10 cellular contexts compared by ENCODE assay signal in the genomic region with DNA sequence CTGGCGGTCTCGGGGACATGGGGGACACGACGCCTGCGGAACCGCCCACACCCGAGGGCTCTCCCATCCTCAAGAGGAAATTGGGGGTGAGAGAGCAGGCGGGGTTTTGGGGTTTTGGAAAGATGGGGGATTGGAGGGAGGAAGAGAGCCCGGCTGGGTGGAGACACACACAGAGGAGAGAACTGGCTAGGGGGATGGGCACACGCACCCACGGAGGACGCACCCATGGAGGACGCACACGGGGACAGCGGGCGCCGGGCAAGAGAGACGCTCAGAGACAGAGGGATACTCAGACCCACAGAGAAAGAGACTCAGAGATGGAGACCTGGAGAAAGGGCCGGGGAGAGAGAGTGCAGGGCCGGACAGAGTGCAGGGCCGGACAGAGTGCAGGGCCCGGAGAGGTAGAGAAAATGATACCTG. TPM values are rescaled to one million over a fixed set of nuclear protein-coding genes. Genes with fewer than 3 reads are reported as not detected.
A peak's percentile ranks its signal among the peaks of the same experiment; 100 is the strongest.
DNase-seq lines count a peak whose midpoint lies in the region; ATAC-seq and TF ChIP-seq lines count a peak whose summit lies in the region.
"Had no signal": no experiment of that assay in that cellular context is flagged by ENCODE, and none has a peak within 500 bp of the region (broad histone marks: within the 10 kb centered on the region; RNA-seq: fewer than 3 reads in every experiment).

No MANE protein-coding gene starts in this region.

- POLR2A ChIA-PET in A673 (lab: Charles Lee; ENCODE audit: low non-redundant PET), result no interaction called here
- POLR2A ChIA-PET in Caco-2 (lab: Charles Lee), result no interaction called here

- H3K4me1 Mint-ChIP-seq in Caco-2 (ENCODE audit: low read depth, unreplicated experiment) (peaks cover 6% of the 10 kb centered on the region), memory B cell (peaks cover 27% of the 10 kb centered on the region)
- H3K4me1 Mint-ChIP-seq in activated T-helper 1 cell treated with anti-CD3 and anti-CD28 coated beads, Interleukin-12 subunit alpha, Interleukin-12 subunit beta, Interleukin-2, Interleukin-4 antibody, amounts not matched to agents 30 ng/mL and 10 ng/mL and 1 ng/mL, durations not matched to agents 14 hours and 24 hours and 36 hours (ENCODE audit: low read depth), result peaks cover 21% of the 10 kb centered on the region

- CTCF ChIA-PET in A673 (lab: Charles Lee), result no interaction called here
- CTCF ChIA-PET in Caco-2 (lab: Charles Lee), result interaction anchor here (1.0 kb wide), 1 partner anchor 192 kb away, joined by 3 read pairs; the partner anchor contains the start of gene PSMD8

- H3K27ac Mint-ChIP-seq in Caco-2 (ENCODE audit: unreplicated experiment) (peak overlapping the region; percentile 47), memory B cell (no peak overlapping the region)
- no peak overlapping the region for H3K27ac Mint-ChIP-seq in activated T-helper 1 cell treated with anti-CD3 and anti-CD28 coated beads, Interleukin-12 subunit alpha, Interleukin-12 subunit beta, Interleukin-2, Interleukin-4 antibody, amounts not matched to agents 30 ng/mL and 10 ng/mL and 1 ng/mL, durations not matched to agents 14 hours and 24 hours and 36 hours

- H3K27me3 Mint-ChIP-seq in Caco-2 (ENCODE audit: insufficient read depth, unreplicated experiment) (peaks cover 15% of the 10 kb centered on the region), memory B cell (peaks cover 15% of the 10 kb centered on the region)
- peaks cover 39% of the 10 kb centered on the region for H3K27me3 Mint-ChIP-seq in activated T-helper 1 cell treated with anti-CD3 and anti-CD28 coated beads, Interleukin-12 subunit alpha, Interleukin-12 subunit beta, Interleukin-2, Interleukin-4 antibody, amounts not matched to agents 30 ng/mL and 10 ng/mL and 1 ng/mL, durations not matched to agents 14 hours and 24 hours and 36 hours (ENCODE audit: insufficient read depth)

- no peak for TF ChIP-seq CTCF in A673 (conservative IDR thresholded peaks at IDR 0.05; ENCODE audit: low read depth, low read length)
- no peak for TF ChIP-seq CTCF in Caco-2 (IDR thresholded peaks at IDR 0.05; ENCODE audit: insufficient read depth in 1 of 2, low read depth in 1 of 2, low read length in 1 of 2, severe bottlenecking in 1 of 2, unreplicated experiment in 1 of 2)

- H3K36me3 Mint-ChIP-seq in Caco-2 (ENCODE audit: insufficient read depth, unreplicated experiment) (no peaks in the 10 kb centered on the region), memory B cell (no peaks in the 10 kb centered on the region)
- H3K36me3 Mint-ChIP-seq in activated T-helper 1 cell treated with anti-CD3 and anti-CD28 coated beads, Interleukin-12 subunit alpha, Interleukin-12 subunit beta, Interleukin-2, Interleukin-4 antibody, amounts not matched to agents 30 ng/mL and 10 ng/mL and 1 ng/mL, durations not matched to agents 14 hours and 24 hours and 36 hours (ENCODE audit: low read depth), result peaks cover 4% of the 10 kb centered on the region

- H3K4me3 Mint-ChIP-seq in Caco-2 (ENCODE audit: unreplicated experiment), result peak overlapping the region; percentile 68
- peak overlapping the region; percentile 54 for H3K4me3 Mint-ChIP-seq in activated T-helper 1 cell treated with anti-CD3 and anti-CD28 coated beads, Interleukin-12 subunit alpha, Interleukin-12 subunit beta, Interleukin-2, Interleukin-4 antibody, amounts not matched to agents 30 ng/mL and 10 ng/mL and 1 ng/mL, durations not matched to agents 14 hours and 24 hours and 36 hours
- peak overlapping the region; percentile 76 for H3K4me3 Mint-ChIP-seq in memory B cell

- no peak for ATAC-seq in memory B cell (ENCODE audit: low read depth)
- no peak for ATAC-seq in GM18907 (IDR thresholded peaks at IDR 0.05; ENCODE audit: unreplicated experiment)
- ATAC-seq in HG02973 (IDR thresholded peaks at IDR 0.05; ENCODE audit: unreplicated experiment), result no peak

- BruUV-seq in A673 (replicated peaks; lab: Mats Ljungman, UMichigan) (no TSS peak), Caco-2 (replicated peaks; lab: Mats Ljungman, UMichigan) (no TSS peak)

- peaks cover 16% of the 10 kb centered on the region for H3K27me3 ChIP-seq in A673 (replicated peaks; ENCODE audit: insufficient read depth, low read depth, low read length, poor library complexity)
- no peaks in the 10 kb centered on the region; the same call in 1 of the 2 replicates for H3K27me3 ChIP-seq in Caco-2 (replicated peaks; ENCODE audit: control insufficient read depth, insufficient read depth, low read length)

- H3K9me3 ChIP-seq in A673 (ENCODE audit: low read depth, low read length, poor library complexity, severe bottlenecking), result no peaks in the 10 kb centered on the region
- H3K9me3 ChIP-seq in Caco-2, result no peaks in the 10 kb centered on the region

- H3K4me1 ChIP-seq in A673 (ENCODE audit: insufficient read depth, low read length, poor library complexity, severe bottlenecking), result no peaks in the 10 kb centered on the region
- peaks cover 14% of the 10 kb centered on the region for H3K4me1 ChIP-seq in Caco-2

- no peak overlapping the region for H3K27ac ChIP-seq in A673 (ENCODE audit: low read depth, low read length, poor library complexity, severe bottlenecking)

- DNase-seq in A673 (ENCODE audit: low spot score), result no peak
- DNase-seq in Caco-2, result no peak
- DNase-seq in activated T-helper 1 cell treated with anti-CD3 and anti-CD28 coated beads, Interleukin-12 subunit alpha, Interleukin-12 subunit beta, Interleukin-2, Interleukin-4 antibody, amounts not matched to agents 30 ng/mL and 10 ng/mL and 1 ng/mL, durations not matched to agents 14 hours and 24 hours and 36 hours (ENCODE audit: low spot score), result no peak
- no peak for DNase-seq in memory B cell (ENCODE audit: low spot score in 2 of 2)
- DNase-seq in NCI-H526 treated with DMSO at 0.1 percent for 48 hours (lab: John Stamatoyannopoulos, UW), result no peak
- no peak for DNase-seq in CD1c-positive myeloid dendritic cell (ENCODE audit: extremely low spot score)
- DNase-seq: glutamatergic neuron had no signal

- intact Hi-C loops in A673 (cut with micrococcal nuclease; ENCODE audit: unreplicated experiment), result no loop called here
- intact Hi-C loops in Caco-2 (cut with micrococcal nuclease; ENCODE audit: unreplicated experiment), result no loop called here
- intact Hi-C loops in activated T-helper 1 cell treated with anti-CD3 and anti-CD28 coated beads, Interleukin-12 subunit alpha, Interleukin-12 subunit beta, Interleukin-2, Interleukin-4 antibody, amounts not matched to agents 30 ng/mL and 10 ng/mL and 1 ng/mL, durations not matched to agents 14 hours and 24 hours and 36 hours (cut with micrococcal nuclease), result loop anchor here (1.0 kb wide), 1 partner anchor 27 kb away; no protein-coding TSS in a partner anchor

- H3K9me3 Mint-ChIP-seq in Caco-2 (ENCODE audit: unreplicated experiment), result no peaks in the 10 kb centered on the region
- H3K9me3 Mint-ChIP-seq in activated T-helper 1 cell treated with anti-CD3 and anti-CD28 coated beads, Interleukin-12 subunit alpha, Interleukin-12 subunit beta, Interleukin-2, Interleukin-4 antibody, amounts not matched to agents 30 ng/mL and 10 ng/mL and 1 ng/mL, durations not matched to agents 14 hours and 24 hours and 36 hours, result no peaks in the 10 kb centered on the region
- H3K9me3 Mint-ChIP-seq in memory B cell, result no peaks in the 10 kb centered on the region

- H3K4me3 ChIP-seq in A673 (ENCODE audit: low read depth, low read length, poor library complexity, severe bottlenecking) (peak overlapping the region; percentile 26), Caco-2 (ENCODE audit: low read depth, low read length) (peak overlapping the region; percentile 51)

- no peaks in the 10 kb centered on the region for H3K36me3 ChIP-seq in A673 (ENCODE audit: insufficient read depth, low read length, poor library complexity, severe bottlenecking)
- H3K36me3 ChIP-seq in Caco-2 (ENCODE audit: control insufficient read depth, insufficient read depth, low read length), result no peaks in the 10 kb centered on the region

RNA-seq across cellular contexts. Expression of gene MAP4K1, which starts 52.1 kb away (rescaled TPM):
- total RNA-seq in A673 (2021) (1.5 and 3.5 TPM in 2 replicates), Caco-2 (2022) (1.7 and 2.4 TPM in 2 replicates)
- total RNA-seq in activated T-helper 1 cell treated with anti-CD3 and anti-CD28 coated beads, Interleukin-12 subunit alpha, Interleukin-12 subunit beta, Interleukin-2, Interleukin-4 antibody, amounts not matched to agents 30 ng/mL and 10 ng/mL and 1 ng/mL, durations not matched to agents 14 hours and 24 hours and 36 hours, result 159 and 182 TPM in 2 replicates
- total RNA-seq: dermis microvascular lymphatic vessel endothelial cell had no signal

RNA-seq across cellular contexts. Expression of gene EIF3K, which starts 53.3 kb away (rescaled TPM):
- total RNA-seq in A673 (2021) (316 and 338 TPM in 2 replicates), Caco-2 (2022) (354 and 380 TPM in 2 replicates)
- total RNA-seq in activated T-helper 1 cell treated with anti-CD3 and anti-CD28 coated beads, Interleukin-12 subunit alpha, Interleukin-12 subunit beta, Interleukin-2, Interleukin-4 antibody, amounts not matched to agents 30 ng/mL and 10 ng/mL and 1 ng/mL, durations not matched to agents 14 hours and 24 hours and 36 hours, result 309 and 326 TPM in 2 replicates

Comparison
In these comparisons a context has a peak if more than half of its experiments do, and no peak if none do; other contexts are left out.
1. RNA of gene MAP4K1, which starts 52.1 kb away (total RNA-seq): 159 to 182 TPM in activated T-helper 1 cell treated with anti-CD3 and anti-CD28 coated beads, Interleukin-12 subunit alpha, Interleukin-12 subunit beta, Interleukin-2, Interleukin-4 antibody, amounts not matched to agents 30 ng/mL and 10 ng/mL and 1 ng/mL, durations not matched to agents 14 hours and 24 hours and 36 hours; 1.7 to 2.4 TPM in Caco-2 and 1.5 to 3.5 TPM in A673; every median in the first group is over 10 times any median in the second.
2. Peak in every context shown above with its lines, with median percentiles within 50 percentile points of each other: H3K4me3 Mint-ChIP-seq.